ENCODE assay signal across 11 cellular contexts in genomic region chr2:185817991-185818390, GRCh38.
"Had no signal": no experiment of that assay in that cellular context is flagged by ENCODE, and none has a peak within 500 bp of the region (broad histone marks: within the 10 kb centered on the region; RNA-seq: fewer than 3 reads in every experiment).

No MANE protein-coding gene starts in this region.

- ATAC-seq: GM23338, HCT116 had no signal

- H3K27ac ChIP-seq: GM23248 had no signal

- FAIRE-seq: H1, H54 had no signal

- H3K4me3 ChIP-seq: GM23248, GM23338, HAP-1 had no signal

- H3K4me2 ChIP-seq: GM23338 had no signal

- H3K4me1 ChIP-seq: HAP-1 had no signal

- H3K9me3 ChIP-seq: HAP-1 had no signal

- H3K36me3 ChIP-seq: HAP-1 had no signal

- H2AFZ ChIP-seq: GM23248, GM23338 had no signal

- DNase-seq: GM23248, GOT3, H7, H9, HCEC 1CT, HFFc6 had no signal

- H3K9ac ChIP-seq: GM23248 had no signal
